ENCODE assay signal across 8 cellular contexts in the genomic region with DNA sequence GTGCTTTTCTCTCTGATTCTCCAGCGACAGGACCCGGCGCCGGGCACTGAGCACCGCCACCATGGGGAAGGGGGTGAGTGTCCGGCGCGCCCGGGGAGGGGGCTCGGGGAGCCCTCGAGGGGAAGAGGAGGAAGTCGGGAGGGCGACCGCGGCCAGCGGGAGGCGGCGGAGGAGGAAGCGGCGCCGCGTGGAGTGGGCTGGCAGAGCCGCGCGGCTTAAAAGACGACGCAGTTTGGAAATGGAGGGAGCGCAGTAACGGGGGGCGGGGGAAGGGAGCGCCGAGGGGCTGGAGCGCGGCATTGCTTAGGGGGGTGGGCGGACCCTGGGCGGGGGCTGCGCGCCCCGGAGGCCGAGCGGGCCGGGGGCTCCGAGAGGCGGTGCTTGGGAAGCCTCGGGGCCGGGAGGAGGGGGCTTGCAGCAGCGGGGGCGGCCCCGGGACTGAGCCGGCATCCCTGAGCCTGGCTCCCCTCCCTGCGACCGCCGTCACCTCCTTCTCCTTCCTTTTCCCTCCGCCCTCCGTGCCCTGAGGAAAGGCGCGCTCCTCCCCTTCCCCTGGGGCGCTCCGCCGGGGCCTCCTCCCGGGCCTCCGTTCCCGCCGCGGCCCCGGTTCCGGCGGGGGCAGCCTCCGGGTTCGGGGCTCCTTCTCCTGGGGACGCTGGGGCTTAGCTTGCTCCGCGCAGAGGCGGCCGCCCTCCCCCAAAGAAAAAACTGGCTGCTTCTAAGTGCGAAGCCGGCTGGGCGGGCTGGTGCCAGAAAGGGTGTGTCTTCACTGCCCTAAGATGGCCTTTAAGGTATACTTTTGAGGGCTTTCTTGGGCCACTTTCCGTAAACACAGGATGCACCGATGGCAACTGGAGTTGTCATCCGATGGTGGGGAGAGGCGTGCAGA. TPM values are rescaled to one million over a fixed set of nuclear protein-coding genes. Genes with fewer than 3 reads are reported as not detected.
DNase-seq lines count a peak whose midpoint lies in the region; ATAC-seq and TF ChIP-seq lines count a peak whose summit lies in the region.

No MANE protein-coding gene starts in this region.

- no peaks in the 10 kb centered on the region for H3K9me3 ChIP-seq in osteoblast (ENCODE audit: low read depth, low read length)

- no peak for TF ChIP-seq CTCF in osteoblast (IDR thresholded peaks at IDR 0.05; ENCODE audit: extremely low read depth, low read depth, low read length)

- peak; percentile 27 for ATAC-seq in HG03354 (IDR thresholded peaks at IDR 0.05; ENCODE audit: poor library complexity, severe bottlenecking, unreplicated experiment)

- no peaks in the 10 kb centered on the region for H3K36me3 ChIP-seq in osteoblast (ENCODE audit: insufficient read depth, low read length)
- H3K36me3 ChIP-seq in urinary bladder (ENCODE audit: insufficient read depth): no peaks in the 10 kb centered on the region

- H3K36me3 Mint-ChIP-seq in activated naive CD4-positive, alpha-beta T cell treated with anti-CD3 and anti-CD28 coated beads, Interleukin-2, amount 10 ng/mL, durations not matched to agents 7 days and 5 days: peaks cover 23% of the 10 kb centered on the region

- peaks cover 4% of the 10 kb centered on the region for H4K20me1 ChIP-seq in osteoblast (ENCODE audit: insufficient read depth, low read length)

- H3K4me3 ChIP-seq in osteoblast (ENCODE audit: insufficient read depth, low read length) (peak overlapping the region; percentile 81), urinary bladder (ENCODE audit: low read depth, low read length) (peak overlapping the region; percentile 95)

- peak overlapping the region; percentile 70 for H2AFZ ChIP-seq in osteoblast (ENCODE audit: low read length)

- H3K4me2 ChIP-seq in osteoblast (ENCODE audit: insufficient read depth, low read length): peak overlapping the region; percentile 82

- no peaks in the 10 kb centered on the region for H3K9me3 Mint-ChIP-seq in activated naive CD4-positive, alpha-beta T cell treated with anti-CD3 and anti-CD28 coated beads, Interleukin-2, amount 10 ng/mL, durations not matched to agents 7 days and 5 days

- CTCF ChIA-PET in activated naive CD4-positive, alpha-beta T cell treated with anti-CD3 and anti-CD28 coated beads, Interleukin-2, amount 10 ng/mL, durations not matched to agents 7 days and 5 days (lab: Charles Lee): interaction anchor here (1.4 to 3.0 kb wide), 3 partner anchors 112 to 223 kb away, joined by 3 to 7 read pairs (median 6); no protein-coding TSS in a partner anchor

- WGBS in urinary bladder: under 1% methylated on average over 82 of the region's 82 CpGs

- intact Hi-C loops in head of caudate nucleus (cut with DNase I): loop anchor here (2.0 kb wide), 1 partner anchor 45 kb away; no protein-coding TSS in a partner anchor

- H3K4me1 ChIP-seq in osteoblast (ENCODE audit: insufficient read depth, low read length): peaks cover 50% of the 10 kb centered on the region
- H3K4me1 ChIP-seq in urinary bladder (ENCODE audit: insufficient read depth): peaks cover 7% of the 10 kb centered on the region

- H3K27ac ChIP-seq in osteoblast (ENCODE audit: low read depth, low read length) (peak overlapping the region; percentile 99), urinary bladder (ENCODE audit: low read depth) (peak overlapping the region; percentile 94)

- H3K27me3 ChIP-seq in osteoblast (ENCODE audit: insufficient read depth, low read length): peaks cover 11% of the 10 kb centered on the region

- H3K4me1 Mint-ChIP-seq in activated naive CD4-positive, alpha-beta T cell treated with anti-CD3 and anti-CD28 coated beads, Interleukin-2, amount 10 ng/mL, durations not matched to agents 7 days and 5 days: peaks cover 43% of the 10 kb centered on the region

- H3K27me3 Mint-ChIP-seq in activated naive CD4-positive, alpha-beta T cell treated with anti-CD3 and anti-CD28 coated beads, Interleukin-2, amount 10 ng/mL, durations not matched to agents 7 days and 5 days: peaks cover 36% of the 10 kb centered on the region

- H3K79me2 ChIP-seq in osteoblast (ENCODE audit: insufficient read depth, low read length): peaks cover 32% of the 10 kb centered on the region

- peak; percentile 29 for DNase-seq in NCI-H2107 treated with DMSO at 0.1 percent for 48 hours (lab: John Stamatoyannopoulos, UW; ENCODE audit: unreplicated experiment)
- no peak for DNase-seq in NCI-H2107 (lab: John Stamatoyannopoulos, UW)
- DNase-seq in RPMI8226: peak; percentile 63
- DNase-seq in activated naive CD4-positive, alpha-beta T cell treated with anti-CD3 and anti-CD28 coated beads, Interleukin-2, amount 10 ng/mL, durations not matched to agents 7 days and 5 days: peak; percentile 78
- DNase-seq in head of caudate nucleus: peak in 40 of 42 donors; percentile 30 to 84 (median 63)
- peak; percentile 91 for DNase-seq in osteoblast (ENCODE audit: insufficient read length, low spot score, missing footprints)

- H3K27ac Mint-ChIP-seq in activated naive CD4-positive, alpha-beta T cell treated with anti-CD3 and anti-CD28 coated beads, Interleukin-2, amount 10 ng/mL, durations not matched to agents 7 days and 5 days: peak overlapping the region; percentile 97

- H3K4me3 Mint-ChIP-seq in activated naive CD4-positive, alpha-beta T cell treated with anti-CD3 and anti-CD28 coated beads, Interleukin-2, amount 10 ng/mL, durations not matched to agents 7 days and 5 days: peak overlapping the region; percentile 93

RNA-seq across cellular contexts. Expression of a gene that starts 0.7 kb away (rescaled TPM):
- total RNA-seq in osteoblast: 120 and 122 TPM in 2 replicates
- 63.6 TPM for total RNA-seq in urinary bladder
- polyA plus RNA-seq in urinary bladder: 230 TPM
